Comparison of ENCODE assay signal across 8 cellular contexts in the genomic region with DNA sequence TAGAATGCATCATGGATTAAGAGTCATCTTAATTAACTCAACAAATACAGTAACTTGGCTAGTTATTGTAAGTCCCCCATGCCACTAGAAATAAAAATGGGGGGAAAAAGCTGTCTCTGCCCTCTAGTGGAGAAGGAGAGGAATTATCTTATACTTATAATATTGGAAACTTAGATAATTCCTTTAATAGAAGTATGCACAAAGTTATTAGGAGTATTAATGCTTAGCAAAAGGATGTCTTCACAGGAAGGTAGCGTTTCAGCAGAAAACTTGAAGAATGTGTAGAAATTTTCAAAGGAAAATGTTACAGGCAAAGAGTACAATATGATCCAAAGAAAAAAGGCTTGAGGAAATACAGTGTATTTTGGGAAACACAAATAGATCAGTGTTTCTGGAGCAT. TPM values are rescaled to one million over a fixed set of nuclear protein-coding genes. Genes with fewer than 3 reads are reported as not detected.
DNase-seq lines count a peak whose midpoint lies in the region; ATAC-seq and TF ChIP-seq lines count a peak whose summit lies in the region.

No MANE protein-coding gene starts in this region.

- CTCF ChIA-PET in PC-9 (lab: Charles Lee) = interaction anchor here (0.6 kb wide), 1 partner anchor 68 kb away, joined by 5 read pairs; no protein-coding TSS in a partner anchor

- BruUV-seq in PC-9 (replicated peaks; lab: Mats Ljungman, UMichigan) = no TSS peak

- DNase-seq in AG08395 (ENCODE audit: low spot score) = peak; percentile 44
- DNase-seq in GM19238 (ENCODE audit: insufficient read length, low spot score) = peak; percentile 12
- peak in 1 of 2 experiments; percentile 36 for DNase-seq in PC-9
- DNase-seq in fibroblast of the aortic adventitia (ENCODE audit: low read depth) = peak; percentile 26
- DNase-seq in suprapubic skin (ENCODE audit: low spot score in 2 of 2) = no peak
- no peak for DNase-seq in stimulated activated CD4-positive, alpha-beta T cell treated with anti-CD3 and anti-CD28 coated beads, Interleukin-12 subunit alpha, Interleukin-12 subunit beta, amount 100 ng/mL, for 4 hours

- no peaks in the 10 kb centered on the region for H3F3A ChIP-seq in PC-9 (ENCODE audit: insufficient read depth, low read depth)

- ATAC-seq in GM21619 (IDR thresholded peaks at IDR 0.05; ENCODE audit: unreplicated experiment) = no peak
- no peak for ATAC-seq in HG02798 (IDR thresholded peaks at IDR 0.05; ENCODE audit: poor library complexity, unreplicated experiment)

- H3K4me2 ChIP-seq in PC-9 = no peak overlapping the region

- intact Hi-C loops in PC-9 (cut with micrococcal nuclease; ENCODE audit: unreplicated experiment) = no loop called here

- no peaks in the 10 kb centered on the region for H3K27me3 ChIP-seq in PC-9 (ENCODE audit: insufficient read depth, low read depth)
- H3K27me3 ChIP-seq in suprapubic skin = no peaks in the 10 kb centered on the region

- H3K4me1 ChIP-seq in PC-9 (replicated peaks; ENCODE audit: insufficient read depth) (no peaks in the 10 kb centered on the region), suprapubic skin (no peaks in the 10 kb centered on the region)

- no peak for TF ChIP-seq POLR2A in suprapubic skin (IDR thresholded peaks at IDR 0.05)

- no peak overlapping the region for H3K27ac ChIP-seq in PC-9
- no peak overlapping the region for H3K27ac ChIP-seq in suprapubic skin

- no peak overlapping the region for H2AFZ ChIP-seq in PC-9

- no peaks in the 10 kb centered on the region for H3K9me2 ChIP-seq in PC-9 (ENCODE audit: insufficient read depth)

- POLR2A ChIA-PET in PC-9 (lab: Charles Lee; ENCODE audit: unreplicated experiment) = no interaction called here

- TF ChIP-seq EP300 in suprapubic skin (IDR thresholded peaks at IDR 0.05) = no peak

- no peaks in the 10 kb centered on the region for H3K36me3 ChIP-seq in PC-9 (ENCODE audit: low read depth)
- no peaks in the 10 kb centered on the region for H3K36me3 ChIP-seq in suprapubic skin

- no peaks in the 10 kb centered on the region for H3K79me2 ChIP-seq in PC-9 (ENCODE audit: low read depth)

- 34% methylated on average over 1 of the region's 1 CpG for WGBS in suprapubic skin

- peak; percentile 78 for TF ChIP-seq CTCF in PC-9 (conservative IDR thresholded peaks at IDR 0.05)
- peak; percentile 70 for TF ChIP-seq CTCF in fibroblast of the aortic adventitia (IDR thresholded peaks at IDR 0.05; ENCODE audit: insufficient read depth, low read length)
- TF ChIP-seq CTCF in suprapubic skin (IDR thresholded peaks at IDR 0.05) = peak; percentile 9 to 45

- no peaks in the 10 kb centered on the region for H4K20me1 ChIP-seq in PC-9 (ENCODE audit: insufficient read depth)

- H3K4me3 ChIP-seq in PC-9 (no peak overlapping the region), fibroblast of the aortic adventitia (ENCODE audit: low read depth, low read length) (no peak overlapping the region), suprapubic skin (no peak overlapping the region)

- H3K9me3 ChIP-seq in PC-9 (ENCODE audit: insufficient read depth, low read depth) = no peaks in the 10 kb centered on the region
- no peaks in the 10 kb centered on the region for H3K9me3 ChIP-seq in suprapubic skin

RNA-seq across cellular contexts. Expression of gene OR5AU1, which starts 19.8 kb away (rescaled TPM):
- total RNA-seq in PC-9 (2021) (not detected in 2 replicates), fibroblast of the aortic adventitia (ENCODE audit: low replicate concordance) (0.08 TPM in 1 of 2 replicates, not detected in the other), suprapubic skin (not detected)

RNA-seq across cellular contexts. Expression of gene TMEM253, which starts 35.2 kb away (rescaled TPM):
- 0.35 and 1.4 TPM in 2 replicates for total RNA-seq in PC-9 (2021)
- 0.27 TPM in 1 of 2 replicates, not detected in the other for total RNA-seq in fibroblast of the aortic adventitia (ENCODE audit: low replicate concordance)
- total RNA-seq in suprapubic skin = 1 to 10 TPM in 1 of 4 donors, under 1 TPM in 2, not detected in 1; 0.53 to 2.0 (median 0.83) TPM

RNA-seq across cellular contexts. Expression of gene ZNF219, which starts 37.6 kb away (rescaled TPM):
- total RNA-seq in PC-9 (2021) (23.0 and 25.3 TPM in 2 replicates), fibroblast of the aortic adventitia (ENCODE audit: low replicate concordance) (5.9 and 22.4 TPM in 2 replicates), suprapubic skin (10 to 100 TPM; 44.2 to 70.0 (median 56.7) TPM)

Comparison
In these comparisons a context has a peak if more than half of its experiments do, and no peak if none do; other contexts are left out.
1. DNase-seq: peak in AG08395 (single experiment), GM19238 (single experiment) and fibroblast of the aortic adventitia (single experiment); none in suprapubic skin (0 of 2) and stimulated activated CD4-positive, alpha-beta T cell treated with anti-CD3 and anti-CD28 coated beads, Interleukin-12 subunit alpha, Interleukin-12 subunit beta, amount 100 ng/mL, for 4 hours (single experiment).
2. CTCF ChIP-seq: peak in every context shown above with its lines; median percentile 78 in PC-9; 70 in fibroblast of the aortic adventitia; 27 in suprapubic skin.